In genomic region chr1:161389691-161390558, GRCh38 we compare ENCODE assay signal across 8 cellular contexts. TPM values are rescaled to one million over a fixed set of nuclear protein-coding genes. Genes with fewer than 3 reads are reported as not detected.
DNase-seq lines count a peak whose midpoint lies in the region; ATAC-seq lines count a peak whose summit lies in the region.

No MANE protein-coding gene starts in this region.

- H3K4me3 ChIP-seq in BLaER1 treated with 17β-estradiol and CSF1 and Interleukin-3, amounts not matched to agents 10 nM and 100 nM = peak overlapping the region; percentile 54 to 80 (median 68)

- no peaks in the 10 kb centered on the region for H3K9me3 ChIP-seq in BLaER1 treated with 17β-estradiol and CSF1 and Interleukin-3, amounts not matched to agents 10 nM and 100 nM (replicated peaks in 1 of 11)

- ATAC-seq in GM19328 (IDR thresholded peaks at IDR 0.05; ENCODE audit: unreplicated experiment) = peak; percentile 75
- peak; percentile 70 for ATAC-seq in HG03460 (IDR thresholded peaks at IDR 0.05; ENCODE audit: unreplicated experiment)
- ATAC-seq in left colon = peak; percentile 92

- H3K9ac ChIP-seq in BLaER1 treated with 17β-estradiol and CSF1 and Interleukin-3, amounts not matched to agents 10 nM and 100 nM = peak overlapping the region; percentile 75 to 87 (median 84)

- peak overlapping the region; percentile 85 to 99 (median 97) for H3K4me2 ChIP-seq in BLaER1 treated with 17β-estradiol and CSF1 and Interleukin-3, amounts not matched to agents 10 nM and 100 nM

- intact Hi-C loops in left colon (cut with DNase I, micrococcal nuclease) = loop anchor here in 1 of 2 donors (10.0 kb wide), 1 partner anchor 165 kb away; the partner anchor contains the start of genes APOA2 and TOMM40L

- peaks cover 16 to 33% (median 18%) of the 10 kb centered on the region in 10 experiments for H3K4me1 ChIP-seq in BLaER1 treated with 17β-estradiol and CSF1 and Interleukin-3, amounts not matched to agents 10 nM and 100 nM

- H3K27me3 ChIP-seq in BLaER1 treated with 17β-estradiol and CSF1 and Interleukin-3, amounts not matched to agents 10 nM and 100 nM = no peaks in the 10 kb centered on the region

- peak; percentile 68 for DNase-seq in NCI-H524 treated with DMSO at 0.1 percent for 48 hours (lab: John Stamatoyannopoulos, UW)
- DNase-seq in activated CD4-positive, alpha-beta T cell treated with anti-CD3 and anti-CD28 coated beads for 4 hours = peak; percentile 93 to 97
- DNase-seq in left colon = peak; percentile 97 to 99
- peak; percentile 80 to 95 (median 90) for DNase-seq in stimulated activated CD4-positive, alpha-beta T cell treated with anti-CD3 and anti-CD28 coated beads, Interleukin-1b, Interleukin-23, amount 100 ng/mL, for 24 hours (ENCODE audit: low read depth in 4 of 4, low spot score in 1 of 4)

- no peaks in the 10 kb centered on the region for H3K36me3 ChIP-seq in BLaER1 treated with 17β-estradiol and CSF1 and Interleukin-3, amounts not matched to agents 10 nM and 100 nM

- peak overlapping the region; percentile 65 to 95 (median 83) for H3K27ac ChIP-seq in BLaER1 treated with 17β-estradiol and CSF1 and Interleukin-3, amounts not matched to agents 10 nM and 100 nM
- peak overlapping the region; percentile 94 for H3K27ac ChIP-seq in cingulate gyrus (ENCODE audit: low read depth, low read length)

- H4K20me1 ChIP-seq in BLaER1 treated with 17β-estradiol and CSF1 and Interleukin-3, amounts not matched to agents 10 nM and 100 nM = no peaks in the 10 kb centered on the region

RNA-seq across cellular contexts. Expression of gene CFAP126, which starts 22.2 kb away (rescaled TPM):
- not detected for total RNA-seq in left colon

Comparison
In these comparisons a context has a peak if more than half of its experiments do, and no peak if none do; other contexts are left out.
1. Peak in every context shown above with its lines: DNase-seq, ATAC-seq, H3K4me3 ChIP-seq and H3K27ac ChIP-seq.